In genomic region chr17:75795820-75796607, GRCh38 we compare ENCODE assay signal across 11 cellular contexts.
"Had no signal": no experiment of that assay in that cellular context is flagged by ENCODE, and none has a peak within 500 bp of the region (broad histone marks: within the 10 kb centered on the region; RNA-seq: fewer than 3 reads in every experiment).

No MANE protein-coding gene starts in this region.

- H3K27me3 Mint-ChIP-seq: activated CD8-positive, alpha-beta T cell treated with anti-CD3 and anti-CD28 coated beads for 36 hours had no signal

- H3K4me1 ChIP-seq: adrenal gland, colonic mucosa had no signal

- H3K4me3 ChIP-seq: adrenal gland, colonic mucosa, hepatocyte had no signal

- H3K27ac ChIP-seq: adrenal gland, colonic mucosa, hepatocyte had no signal

- ATAC-seq: activated CD8-positive, alpha-beta T cell treated with anti-CD3 and anti-CD28 coated beads for 36 hours; activated T-cell treated with anti-CD3 and anti-CD28 coated beads, Interleukin-2, amount 50 U/mL, for 72 hours; esophagus mucosa had no signal

- DNase-seq: activated CD4-positive, alpha-beta T cell treated with anti-CD3 and anti-CD28 coated beads for 4 hours; activated CD8-positive, alpha-beta T cell treated with anti-CD3 and anti-CD28 coated beads for 36 hours; activated naive CD4-positive, alpha-beta T cell treated with Interleukin-2 at 50 U/mL for 16 hours; activated T-cell treated with anti-CD3 and anti-CD28 coated beads, Interleukin-2, amount 50 U/mL, for 72 hours; colonic mucosa; kidney; stimulated activated CD4-positive, alpha-beta T cell treated with anti-CD3 and anti-CD28 coated beads, Interleukin-12 subunit alpha, Interleukin-12 subunit beta, amount 100 ng/mL, for 4 hours; stimulated activated CD4-positive, alpha-beta T cell treated with anti-CD3 and anti-CD28 coated beads, Interleukin-2, amount 100 ng/mL, for 24 hours had no signal

- H3K4me3 Mint-ChIP-seq: activated CD8-positive, alpha-beta T cell treated with anti-CD3 and anti-CD28 coated beads for 36 hours; activated T-cell treated with anti-CD3 and anti-CD28 coated beads, Interleukin-2, amount 50 U/mL, for 72 hours had no signal

- H3K27ac Mint-ChIP-seq: activated CD8-positive, alpha-beta T cell treated with anti-CD3 and anti-CD28 coated beads for 36 hours had no signal

- H3K9me3 ChIP-seq: adrenal gland, colonic mucosa had no signal

- H3K27me3 ChIP-seq: adrenal gland, colonic mucosa, hepatocyte had no signal

- H3K9me3 Mint-ChIP-seq: activated CD8-positive, alpha-beta T cell treated with anti-CD3 and anti-CD28 coated beads for 36 hours; activated T-cell treated with anti-CD3 and anti-CD28 coated beads, Interleukin-2, amount 50 U/mL, for 72 hours had no signal
